Comparison of ENCODE assay signal across 8 cellular contexts in the genomic region with DNA sequence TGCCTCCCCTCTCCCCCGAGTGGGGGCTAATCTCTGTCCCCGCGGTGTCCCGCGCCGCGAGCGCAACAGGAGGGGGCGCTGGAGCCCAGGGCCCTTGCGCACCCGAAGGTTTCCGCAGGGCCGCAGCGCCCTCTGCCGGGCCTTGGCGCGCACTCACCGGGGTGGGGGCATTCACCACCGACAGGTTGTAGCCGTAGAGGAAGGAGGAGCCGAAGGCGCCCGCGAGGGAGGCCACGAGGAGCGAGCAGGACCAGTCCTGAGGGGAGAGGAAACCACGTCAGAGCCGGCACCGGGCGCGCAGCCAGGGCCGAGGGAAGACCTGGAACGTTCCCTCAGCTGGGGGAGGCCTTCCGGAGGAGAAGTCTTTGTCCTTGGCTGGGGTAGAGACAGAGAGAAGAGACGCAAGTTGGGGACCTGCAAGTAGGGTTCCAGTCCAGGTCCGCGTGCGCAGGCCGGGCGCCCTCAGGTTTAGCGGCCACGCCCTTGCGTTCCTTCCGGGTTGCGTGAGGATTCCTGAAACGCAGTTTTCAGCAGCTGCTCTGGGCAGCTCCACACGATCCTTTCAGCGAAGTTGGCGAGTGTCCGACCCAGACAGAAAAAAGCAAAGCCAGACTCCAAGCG. TPM values are rescaled to one million over a fixed set of nuclear protein-coding genes. Genes with fewer than 3 reads are reported as not detected.
DNase-seq lines count a peak whose midpoint lies in the region; ATAC-seq, FAIRE-seq and TF ChIP-seq lines count a peak whose summit lies in the region.

No MANE protein-coding gene starts in this region.

- BruUV-seq in HepG2 (replicated peaks; lab: Mats Ljungman, UMichigan): no TSS peak

- H3K27ac ChIP-seq in HepG2 (ENCODE audit: extremely low read length, insufficient read depth, low read length): peak overlapping the region; percentile 89

- in situ Hi-C loops in HepG2 (cut with HindIII; ENCODE audit: extremely low pct_ligation_motif_present, low pct_unique_long_range_greater_than_20kb): loop anchor here (5.0 to 10.0 kb wide), 3 partner anchors 33 to 314 kb away; no protein-coding TSS in a partner anchor

- H3K9me3 ChIP-seq in HepG2 (ENCODE audit: low read length): no peaks in the 10 kb centered on the region

- H3K27me3 ChIP-seq in HepG2 (ENCODE audit: control insufficient read depth in 1 of 2, insufficient read depth in 2 of 2, low read length in 2 of 2): no peaks in the 10 kb centered on the region

- CTCF ChIA-PET in HepG2 (lab: Yijun Ruan, JAX; ENCODE audit: low intra/inter-chr PET ratio, low total read pairs): no interaction called here

- 96% methylated on average over 51 of the region's 51 CpGs for WGBS in HepG2 (ENCODE audit: low lambda C conversion rate)

- POLR2A ChIA-PET in HepG2 (lab: Yijun Ruan, JAX): no interaction called here

- TF ChIP-seq EP300 in HepG2 (IDR thresholded peaks at IDR 0.05; ENCODE audit: low read depth in 2 of 2, low read length in 2 of 2) (no peak), HepG2 (CRISPR knock-in tag; IDR thresholded peaks at IDR 0.05; ENCODE audit: borderline replicate concordance) (no peak)

- no peak for TF ChIP-seq POLR2A in HepG2 (IDR thresholded peaks at IDR 0.05; ENCODE audit: insufficient read depth in 1 of 2, low read depth in 2 of 2, low read length in 2 of 2)

- no peak overlapping the region for H2AFZ ChIP-seq in HepG2 (ENCODE audit: low read length)

- ATAC-seq in GM18870 (IDR thresholded peaks at IDR 0.05; ENCODE audit: unreplicated experiment) (peak; percentile 93), HG03135 (IDR thresholded peaks at IDR 0.05; ENCODE audit: unreplicated experiment) (peak; percentile 97), HepG2 (no peak)

- TF ChIP-seq CTCF in HepG2 (CRISPR knock-in tag; IDR thresholded peaks at IDR 0.05): peak; percentile 28; the same call in 1 of the 2 replicates

- peaks cover 3 to 16% of the 10 kb centered on the region in 2 experiments; a peak in 2 of 5 replicates for H3K36me3 ChIP-seq in HepG2 (replicated peaks in 1 of 2; ENCODE audit: control insufficient read depth in 1 of 2, insufficient read depth in 2 of 2, low read length in 2 of 2)

- FAIRE-seq in HepG2 (lab: Jason Lieb, UNC): no peak

- peaks cover 65% of the 10 kb centered on the region for H3K79me2 ChIP-seq in HepG2 (ENCODE audit: insufficient read depth, low read length)

- peak overlapping the region; percentile 82; the same call in 1 of the 2 replicates for H3K9ac ChIP-seq in HepG2 (ENCODE audit: insufficient read depth, low read depth, low read length)

- no peaks in the 10 kb centered on the region for H4K20me1 ChIP-seq in HepG2 (ENCODE audit: insufficient read depth, low read length)

- H3K4me3 ChIP-seq in HepG2 (replicated peaks in 1 of 3; ENCODE audit: insufficient read depth in 1 of 3, low read depth in 2 of 3, low read length in 3 of 3): peak overlapping the region in 1 of 3 experiments; percentile 77; a peak in 1 of 6 replicates

- intact Hi-C loops in HepG2 (cut with micrococcal nuclease; ENCODE audit: unreplicated experiment): loop anchor here (5.0 kb wide), 1 partner anchor 72 kb away; no protein-coding TSS in a partner anchor

- peak overlapping the region; percentile 85 for H3K4me2 ChIP-seq in HepG2 (ENCODE audit: low read depth, low read length)

- peak; percentile 96 for DNase-seq in AG08395 (ENCODE audit: low spot score)
- peak; percentile 50 to 86 for DNase-seq in NCI-H446 (lab: John Stamatoyannopoulos, UW)
- DNase-seq in activated CD4-positive, alpha-beta T cell treated with anti-CD3 and anti-CD28 coated beads, Interleukin-2, amount 50 U/mL, for 4 hours: peak; percentile 89
- peak; percentile 98 for DNase-seq in dermis blood vessel endothelial cell
- no peak for DNase-seq in HepG2 (ENCODE audit: low spot score)
- peak; percentile 94 to 95 for DNase-seq in stimulated activated CD4-positive, alpha-beta T cell treated with anti-CD3 and anti-CD28 coated beads, Interleukin-2, amount 100 ng/mL, for 48 hours

- peaks cover 96% of the 10 kb centered on the region for H3K4me1 ChIP-seq in HepG2 (ENCODE audit: insufficient read depth, low read length)

- no peak for TF ChIP-seq RAD21 in HepG2 (CRISPR knock-in tag; IDR thresholded peaks at IDR 0.05)

TF ChIP-seq in HepG2, 621 proteins besides CTCF, POLR2A, EP300 and RAD21 (continues in another document):
- TF ChIP-seq AGO2 (optimal IDR thresholded peaks at IDR 0.05; ENCODE audit: low read depth, low read length) (peak; percentile 43), DMAP1 (CRISPR knock-in tag; IDR thresholded peaks at IDR 0.05) (no peak), HOXA9 (CRISPR knock-in tag; IDR thresholded peaks at IDR 0.05; ENCODE audit: borderline replicate concordance) (0 out of 2 replicates have a peak, but pooled peaks have one; percentile 39), ZSCAN22 (CRISPR knock-in tag; IDR thresholded peaks at IDR 0.05) (no peak), KDM3A (CRISPR knock-in tag; IDR thresholded peaks at IDR 0.05; ENCODE audit: low read depth) (no peak), ZC3H13 (CRISPR knock-in tag; IDR thresholded peaks at IDR 0.05) (peak; percentile 72)
- TF ChIP-seq, protein P1, sequence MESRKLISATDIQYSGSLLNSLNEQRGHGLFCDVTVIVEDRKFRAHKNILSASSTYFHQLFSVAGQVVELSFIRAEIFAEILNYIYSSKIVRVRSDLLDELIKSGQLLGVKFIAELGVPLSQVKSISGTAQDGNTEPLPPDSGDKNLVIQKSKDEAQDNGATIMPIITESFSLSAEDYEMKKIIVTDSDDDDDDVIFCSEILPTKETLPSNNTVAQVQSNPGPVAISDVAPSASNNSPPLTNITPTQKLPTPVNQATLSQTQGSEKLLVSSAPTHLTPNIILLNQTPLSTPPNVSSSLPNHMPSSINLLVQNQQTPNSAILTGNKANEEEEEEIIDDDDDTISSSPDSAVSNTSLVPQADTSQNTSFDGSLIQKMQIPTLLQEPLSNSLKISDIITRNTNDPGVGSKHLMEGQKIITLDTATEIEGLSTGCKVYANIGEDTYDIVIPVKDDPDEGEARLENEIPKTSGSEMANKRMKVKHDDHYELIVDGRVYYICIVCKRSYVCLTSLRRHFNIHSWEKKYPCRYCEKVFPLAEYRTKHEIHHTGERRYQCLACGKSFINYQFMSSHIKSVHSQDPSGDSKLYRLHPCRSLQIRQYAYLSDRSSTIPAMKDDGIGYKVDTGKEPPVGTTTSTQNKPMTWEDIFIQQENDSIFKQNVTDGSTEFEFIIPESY (CRISPR knock-in tag; IDR thresholded peaks at IDR 0.05): peak; percentile 95
- TF ChIP-seq, protein P2, sequence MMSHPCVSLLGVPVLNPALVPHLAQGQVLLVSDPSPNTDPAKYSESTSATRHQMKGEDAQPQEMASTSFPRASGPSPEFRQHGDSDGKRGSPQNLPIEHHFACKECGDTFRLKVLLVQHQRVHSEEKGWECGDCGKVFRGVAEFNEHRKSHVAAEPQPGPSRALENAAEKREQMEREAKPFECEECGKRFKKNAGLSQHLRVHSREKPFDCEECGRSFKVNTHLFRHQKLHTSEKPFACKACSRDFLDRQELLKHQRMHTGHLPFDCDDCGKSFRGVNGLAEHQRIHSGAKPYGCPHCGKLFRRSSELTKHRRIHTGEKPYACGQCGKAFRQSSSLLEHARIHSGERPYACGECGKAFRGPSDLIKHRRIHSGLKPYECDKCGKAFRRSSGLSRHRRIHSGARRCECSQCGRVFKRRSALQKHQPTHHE (CRISPR knock-in tag; IDR thresholded peaks at IDR 0.05; ENCODE audit: borderline replicate concordance): no peak
- TF ChIP-seq, protein P3, sequence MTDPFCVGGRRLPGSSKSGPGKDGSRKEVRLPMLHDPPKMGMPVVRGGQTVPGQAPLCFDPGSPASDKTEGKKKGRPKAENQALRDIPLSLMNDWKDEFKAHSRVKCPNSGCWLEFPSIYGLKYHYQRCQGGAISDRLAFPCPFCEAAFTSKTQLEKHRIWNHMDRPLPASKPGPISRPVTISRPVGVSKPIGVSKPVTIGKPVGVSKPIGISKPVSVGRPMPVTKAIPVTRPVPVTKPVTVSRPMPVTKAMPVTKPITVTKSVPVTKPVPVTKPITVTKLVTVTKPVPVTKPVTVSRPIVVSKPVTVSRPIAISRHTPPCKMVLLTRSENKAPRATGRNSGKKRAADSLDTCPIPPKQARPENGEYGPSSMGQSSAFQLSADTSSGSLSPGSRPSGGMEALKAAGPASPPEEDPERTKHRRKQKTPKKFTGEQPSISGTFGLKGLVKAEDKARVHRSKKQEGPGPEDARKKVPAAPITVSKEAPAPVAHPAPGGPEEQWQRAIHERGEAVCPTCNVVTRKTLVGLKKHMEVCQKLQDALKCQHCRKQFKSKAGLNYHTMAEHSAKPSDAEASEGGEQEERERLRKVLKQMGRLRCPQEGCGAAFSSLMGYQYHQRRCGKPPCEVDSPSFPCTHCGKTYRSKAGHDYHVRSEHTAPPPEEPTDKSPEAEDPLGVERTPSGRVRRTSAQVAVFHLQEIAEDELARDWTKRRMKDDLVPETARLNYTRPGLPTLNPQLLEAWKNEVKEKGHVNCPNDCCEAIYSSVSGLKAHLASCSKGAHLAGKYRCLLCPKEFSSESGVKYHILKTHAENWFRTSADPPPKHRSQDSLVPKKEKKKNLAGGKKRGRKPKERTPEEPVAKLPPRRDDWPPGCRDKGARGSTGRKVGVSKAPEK (CRISPR knock-in tag; IDR thresholded peaks at IDR 0.05; ENCODE audit: borderline replicate concordance): no peak

RNA-seq across cellular contexts. Expression of a gene that starts 2.4 kb away (rescaled TPM):
- total RNA-seq in dermis blood vessel endothelial cell (0.74 and 2.9 TPM in 2 replicates), HepG2 (2016; rRNA removed; fragmentation: Illumina TruSeq; extraction: Trizol) (19.9 and 36.2 TPM in 2 replicates)
- total RNA-seq in HepG2 (2016; cell fraction: cytosol; rRNA removed; fragmentation: Illumina TruSeq; extraction: Trizol; ENCODE audit: low read depth): 11.2 and 13.2 TPM in 2 replicates
- 20.2 and 36.6 TPM in 2 replicates for total RNA-seq in HepG2 (2016; cell fraction: insoluble cytoplasmic fraction; rRNA removed; fragmentation: Illumina TruSeq; extraction: Trizol)
- total RNA-seq in HepG2 (2016; cell fraction: membrane; rRNA removed; fragmentation: Illumina TruSeq; extraction: Trizol): 16.6 and 18.8 TPM in 2 replicates
- total RNA-seq in HepG2 (2016; cell fraction: nucleus; rRNA removed; fragmentation: Illumina TruSeq; extraction: Trizol): 46.8 and 63.5 TPM in 2 replicates
- 42.3 and 51.0 TPM in 2 replicates for polyA plus RNA-seq in HepG2 (2011; rRNA removed)
- polyA plus RNA-seq in HepG2 (2011; cell fraction: cytosol; rRNA removed): 40.4 and 40.5 TPM in 2 replicates
- 78.3 and 78.9 TPM in 2 replicates for polyA plus RNA-seq in HepG2 (2011; cell fraction: nucleus; rRNA removed)
- polyA plus RNA-seq in HepG2 (2012): 38.0 and 55.5 TPM in 2 replicates
- 5.7 and 8.5 TPM in 2 replicates for polyA plus RNA-seq in HepG2 (2016; cell fraction: cytosol; fragmentation: Illumina TruSeq; extraction: Trizol; ENCODE audit: low read depth)
- polyA plus RNA-seq in HepG2 (2016; cell fraction: insoluble cytoplasmic fraction; fragmentation: Illumina TruSeq; extraction: Trizol; ENCODE audit: low read depth): 16.8 and 19.2 TPM in 2 replicates
- 11.8 and 13.9 TPM in 2 replicates for polyA plus RNA-seq in HepG2 (2016; cell fraction: membrane; fragmentation: Illumina TruSeq; extraction: Trizol; ENCODE audit: low read depth)
- polyA plus RNA-seq in HepG2 (2016; cell fraction: nucleus; fragmentation: Illumina TruSeq; extraction: Trizol; ENCODE audit: insufficient read depth, low read depth): 32.8 and 34.3 TPM in 2 replicates
- polyA minus RNA-seq in HepG2 (2011; rRNA and poly(A)+ RNA removed; ENCODE audit: low replicate concordance): 0.09 and 127 TPM in 2 replicates
- 35.6 and 44.8 TPM in 2 replicates for polyA minus RNA-seq in HepG2 (2011; cell fraction: cytosol; rRNA and poly(A)+ RNA removed)
- polyA minus RNA-seq in HepG2 (2011; cell fraction: nucleus; rRNA and poly(A)+ RNA removed): 124 and 142 TPM in 2 replicates
